In the genomic region with DNA sequence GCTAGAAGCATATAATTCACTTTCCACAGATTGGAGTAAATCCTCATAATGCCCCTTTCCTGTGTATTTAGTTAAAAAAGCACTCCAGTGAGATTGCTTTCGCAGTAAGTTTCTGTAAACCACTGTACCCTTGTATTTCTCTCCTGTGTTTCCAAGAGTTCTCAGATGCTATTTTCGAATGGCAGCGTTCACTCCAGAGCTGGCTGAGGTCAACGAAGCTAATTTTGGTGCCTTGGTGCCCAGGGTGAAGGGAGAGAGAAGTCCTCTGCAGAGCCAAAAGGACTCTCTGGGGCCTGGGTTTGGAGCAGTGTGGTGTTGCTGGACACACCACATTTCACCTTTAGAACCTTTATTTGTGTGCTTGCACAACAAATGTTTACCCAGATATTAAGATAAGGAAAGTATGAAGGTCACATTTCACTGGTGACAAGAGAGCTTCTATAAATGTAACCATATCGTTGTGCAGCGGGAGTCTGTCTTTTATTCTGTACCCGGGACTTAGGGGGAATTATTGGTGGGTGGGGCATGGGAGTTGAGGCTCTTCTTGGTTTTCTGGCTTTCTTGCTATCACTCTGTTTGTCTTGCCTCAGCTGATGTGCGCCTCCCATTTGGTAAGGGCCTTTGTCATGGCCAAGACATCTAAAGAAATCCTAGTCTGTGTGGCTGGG, we compare ENCODE assay signal across 1 cellular context.
TF ChIP-seq lines count a peak whose summit lies in the region.

No MANE protein-coding gene starts in this region.

TF ChIP-seq in HepG2, 621 proteins besides CTCF, POLR2A, EP300 and RAD21 (continued from another document and continues in another):
- TF ChIP-seq, protein P1, sequence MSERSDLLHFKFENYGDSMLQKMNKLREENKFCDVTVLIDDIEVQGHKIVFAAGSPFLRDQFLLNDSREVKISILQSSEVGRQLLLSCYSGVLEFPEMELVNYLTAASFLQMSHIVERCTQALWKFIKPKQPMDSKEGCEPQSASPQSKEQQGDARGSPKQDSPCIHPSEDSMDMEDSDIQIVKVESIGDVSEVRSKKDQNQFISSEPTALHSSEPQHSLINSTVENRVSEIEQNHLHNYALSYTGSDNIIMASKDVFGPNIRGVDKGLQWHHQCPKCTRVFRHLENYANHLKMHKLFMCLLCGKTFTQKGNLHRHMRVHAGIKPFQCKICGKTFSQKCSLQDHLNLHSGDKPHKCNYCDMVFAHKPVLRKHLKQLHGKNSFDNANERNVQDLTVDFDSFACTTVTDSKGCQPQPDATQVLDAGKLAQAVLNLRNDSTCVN (CRISPR knock-in tag; IDR thresholded peaks at IDR 0.05; ENCODE audit: borderline replicate concordance): no peak
- TF ChIP-seq ZFP41 (CRISPR knock-in tag; IDR thresholded peaks at IDR 0.05; ENCODE audit: borderline replicate concordance) (no peak), ARHGAP35 (CRISPR knock-in tag; IDR thresholded peaks at IDR 0.05; ENCODE audit: borderline replicate concordance) (no peak), ZNF274 (CRISPR knock-in tag; IDR thresholded peaks at IDR 0.05) (no peak), RFXAP (CRISPR knock-in tag; IDR thresholded peaks at IDR 0.05; ENCODE audit: borderline replicate concordance) (0 out of 2 replicates have a peak, but pooled peaks have one; percentile 16), SNAI1 (CRISPR knock-in tag; IDR thresholded peaks at IDR 0.05; ENCODE audit: borderline replicate concordance) (peak; percentile 69; the same call in 1 of the 2 replicates), SIX1 (CRISPR knock-in tag; IDR thresholded peaks at IDR 0.05; ENCODE audit: borderline replicate concordance) (peak; percentile 95), NR2F1 (CRISPR knock-in tag; IDR thresholded peaks at IDR 0.05) (peak; percentile 76 to 82; a peak in 3 of 4 replicates), ZNF607 (CRISPR knock-in tag; IDR thresholded peaks at IDR 0.05; ENCODE audit: borderline replicate concordance) (no peak; the same call in 1 of the 2 replicates), MYNN (CRISPR knock-in tag; IDR thresholded peaks at IDR 0.05; ENCODE audit: low read depth) (no peak), ZNF616 (CRISPR knock-in tag; IDR thresholded peaks at IDR 0.05; ENCODE audit: low read depth) (no peak), RELA (CRISPR knock-in tag; IDR thresholded peaks at IDR 0.05) (peak; percentile 20; the same call in 1 of the 2 replicates), ZNF432 (CRISPR knock-in tag; IDR thresholded peaks at IDR 0.05; ENCODE audit: borderline replicate concordance) (no peak), XBP1 (CRISPR knock-in tag; IDR thresholded peaks at IDR 0.05) (no peak), MAF1 (CRISPR knock-in tag; IDR thresholded peaks at IDR 0.05; ENCODE audit: borderline replicate concordance) (no peak), ZNF543 (CRISPR knock-in tag; IDR thresholded peaks at IDR 0.05) (peak; percentile 43; the same call in 1 of the 2 replicates), ZNF629 (CRISPR knock-in tag; conservative IDR thresholded peaks at IDR 0.05) (peak; percentile 50), CHD2 (IDR thresholded peaks at IDR 0.05; ENCODE audit: low read depth, low read length) (no peak), ZFP1 (CRISPR knock-in tag; IDR thresholded peaks at IDR 0.05) (peak; percentile 62; the same call in 1 of the 2 replicates), ZMYM3 (CRISPR knock-in tag; IDR thresholded peaks at IDR 0.05) (peak; percentile 67; the same call in 1 of the 2 replicates), KLF6 (CRISPR knock-in tag; IDR thresholded peaks at IDR 0.05) (peak; percentile 91), BRCA1 (CRISPR knock-in tag; IDR thresholded peaks at IDR 0.05) (peak; percentile 66; the same call in 1 of the 2 replicates), ZNF33A (CRISPR knock-in tag; IDR thresholded peaks at IDR 0.05; ENCODE audit: borderline replicate concordance) (no peak), NFKBIZ (CRISPR knock-in tag; IDR thresholded peaks at IDR 0.05) (peak; percentile 93), IKZF1 (IDR thresholded peaks at IDR 0.05) (no peak), HHEX (CRISPR knock-in tag; IDR thresholded peaks at IDR 0.05) (peak; percentile 32; the same call in 1 of the 2 replicates), TBX3 (IDR thresholded peaks at IDR 0.05; ENCODE audit: borderline replicate concordance) (peak; percentile 81; the same call in 1 of the 2 replicates), ZNF530 (CRISPR knock-in tag; IDR thresholded peaks at IDR 0.05; ENCODE audit: low read depth) (no peak), HMGA1 (CRISPR knock-in tag; conservative IDR thresholded peaks at IDR 0.05) (no peak), MATR3 (CRISPR knock-in tag; IDR thresholded peaks at IDR 0.05) (no peak), SSRP1 (CRISPR knock-in tag; IDR thresholded peaks at IDR 0.05) (no peak), POLR2AphosphoS5 (IDR thresholded peaks at IDR 0.05; ENCODE audit: low read depth, low read length) (peak; percentile 68), NRL (CRISPR knock-in tag; IDR thresholded peaks at IDR 0.05; ENCODE audit: borderline replicate concordance) (no peak)
- TF ChIP-seq, protein P2, sequence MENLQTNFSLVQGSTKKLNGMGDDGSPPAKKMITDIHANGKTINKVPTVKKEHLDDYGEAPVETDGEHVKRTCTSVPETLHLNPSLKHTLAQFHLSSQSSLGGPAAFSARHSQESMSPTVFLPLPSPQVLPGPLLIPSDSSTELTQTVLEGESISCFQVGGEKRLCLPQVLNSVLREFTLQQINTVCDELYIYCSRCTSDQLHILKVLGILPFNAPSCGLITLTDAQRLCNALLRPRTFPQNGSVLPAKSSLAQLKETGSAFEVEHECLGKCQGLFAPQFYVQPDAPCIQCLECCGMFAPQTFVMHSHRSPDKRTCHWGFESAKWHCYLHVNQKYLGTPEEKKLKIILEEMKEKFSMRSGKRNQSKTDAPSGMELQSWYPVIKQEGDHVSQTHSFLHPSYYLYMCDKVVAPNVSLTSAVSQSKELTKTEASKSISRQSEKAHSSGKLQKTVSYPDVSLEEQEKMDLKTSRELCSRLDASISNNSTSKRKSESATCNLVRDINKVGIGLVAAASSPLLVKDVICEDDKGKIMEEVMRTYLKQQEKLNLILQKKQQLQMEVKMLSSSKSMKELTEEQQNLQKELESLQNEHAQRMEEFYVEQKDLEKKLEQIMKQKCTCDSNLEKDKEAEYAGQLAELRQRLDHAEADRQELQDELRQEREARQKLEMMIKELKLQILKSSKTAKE (CRISPR knock-in tag; IDR thresholded peaks at IDR 0.05; ENCODE audit: borderline replicate concordance): peak; percentile 81
- TF ChIP-seq, protein P3, sequence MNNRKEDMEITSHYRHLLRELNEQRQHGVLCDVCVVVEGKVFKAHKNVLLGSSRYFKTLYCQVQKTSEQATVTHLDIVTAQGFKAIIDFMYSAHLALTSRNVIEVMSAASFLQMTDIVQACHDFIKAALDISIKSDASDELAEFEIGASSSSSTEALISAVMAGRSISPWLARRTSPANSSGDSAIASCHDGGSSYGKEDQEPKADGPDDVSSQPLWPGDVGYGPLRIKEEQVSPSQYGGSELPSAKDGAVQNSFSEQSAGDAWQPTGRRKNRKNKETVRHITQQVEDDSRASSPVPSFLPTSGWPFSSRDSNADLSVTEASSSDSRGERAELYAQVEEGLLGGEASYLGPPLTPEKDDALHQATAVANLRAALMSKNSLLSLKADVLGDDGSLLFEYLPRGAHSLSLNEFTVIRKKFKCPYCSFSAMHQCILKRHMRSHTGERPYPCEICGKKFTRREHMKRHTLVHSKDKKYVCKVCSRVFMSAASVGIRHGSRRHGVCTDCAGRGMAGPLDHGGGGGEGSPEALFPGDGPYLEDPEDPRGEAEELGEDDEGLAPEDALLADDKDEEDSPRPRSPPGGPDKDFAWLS (CRISPR knock-in tag; IDR thresholded peaks at IDR 0.05; ENCODE audit: borderline replicate concordance): no peak
- TF ChIP-seq, protein P4, sequence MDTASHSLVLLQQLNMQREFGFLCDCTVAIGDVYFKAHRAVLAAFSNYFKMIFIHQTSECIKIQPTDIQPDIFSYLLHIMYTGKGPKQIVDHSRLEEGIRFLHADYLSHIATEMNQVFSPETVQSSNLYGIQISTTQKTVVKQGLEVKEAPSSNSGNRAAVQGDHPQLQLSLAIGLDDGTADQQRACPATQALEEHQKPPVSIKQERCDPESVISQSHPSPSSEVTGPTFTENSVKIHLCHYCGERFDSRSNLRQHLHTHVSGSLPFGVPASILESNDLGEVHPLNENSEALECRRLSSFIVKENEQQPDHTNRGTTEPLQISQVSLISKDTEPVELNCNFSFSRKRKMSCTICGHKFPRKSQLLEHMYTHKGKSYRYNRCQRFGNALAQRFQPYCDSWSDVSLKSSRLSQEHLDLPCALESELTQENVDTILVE (CRISPR knock-in tag; IDR thresholded peaks at IDR 0.05): no peak; the same call in 1 of the 2 replicates
- TF ChIP-seq, protein P5, sequence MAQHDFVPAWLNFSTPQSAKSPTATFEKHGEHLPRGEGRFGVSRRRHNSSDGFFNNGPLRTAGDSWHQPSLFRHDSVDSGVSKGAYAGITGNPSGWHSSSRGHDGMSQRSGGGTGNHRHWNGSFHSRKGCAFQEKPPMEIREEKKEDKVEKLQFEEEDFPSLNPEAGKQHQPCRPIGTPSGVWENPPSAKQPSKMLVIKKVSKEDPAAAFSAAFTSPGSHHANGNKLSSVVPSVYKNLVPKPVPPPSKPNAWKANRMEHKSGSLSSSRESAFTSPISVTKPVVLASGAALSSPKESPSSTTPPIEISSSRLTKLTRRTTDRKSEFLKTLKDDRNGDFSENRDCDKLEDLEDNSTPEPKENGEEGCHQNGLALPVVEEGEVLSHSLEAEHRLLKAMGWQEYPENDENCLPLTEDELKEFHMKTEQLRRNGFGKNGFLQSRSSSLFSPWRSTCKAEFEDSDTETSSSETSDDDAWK (CRISPR knock-in tag; IDR thresholded peaks at IDR 0.05): no peak
- TF ChIP-seq, protein P6, sequence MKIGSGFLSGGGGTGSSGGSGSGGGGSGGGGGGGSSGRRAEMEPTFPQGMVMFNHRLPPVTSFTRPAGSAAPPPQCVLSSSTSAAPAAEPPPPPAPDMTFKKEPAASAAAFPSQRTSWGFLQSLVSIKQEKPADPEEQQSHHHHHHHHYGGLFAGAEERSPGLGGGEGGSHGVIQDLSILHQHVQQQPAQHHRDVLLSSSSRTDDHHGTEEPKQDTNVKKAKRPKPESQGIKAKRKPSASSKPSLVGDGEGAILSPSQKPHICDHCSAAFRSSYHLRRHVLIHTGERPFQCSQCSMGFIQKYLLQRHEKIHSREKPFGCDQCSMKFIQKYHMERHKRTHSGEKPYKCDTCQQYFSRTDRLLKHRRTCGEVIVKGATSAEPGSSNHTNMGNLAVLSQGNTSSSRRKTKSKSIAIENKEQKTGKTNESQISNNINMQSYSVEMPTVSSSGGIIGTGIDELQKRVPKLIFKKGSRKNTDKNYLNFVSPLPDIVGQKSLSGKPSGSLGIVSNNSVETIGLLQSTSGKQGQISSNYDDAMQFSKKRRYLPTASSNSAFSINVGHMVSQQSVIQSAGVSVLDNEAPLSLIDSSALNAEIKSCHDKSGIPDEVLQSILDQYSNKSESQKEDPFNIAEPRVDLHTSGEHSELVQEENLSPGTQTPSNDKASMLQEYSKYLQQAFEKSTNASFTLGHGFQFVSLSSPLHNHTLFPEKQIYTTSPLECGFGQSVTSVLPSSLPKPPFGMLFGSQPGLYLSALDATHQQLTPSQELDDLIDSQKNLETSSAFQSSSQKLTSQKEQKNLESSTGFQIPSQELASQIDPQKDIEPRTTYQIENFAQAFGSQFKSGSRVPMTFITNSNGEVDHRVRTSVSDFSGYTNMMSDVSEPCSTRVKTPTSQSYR (CRISPR knock-in tag; IDR thresholded peaks at IDR 0.05; ENCODE audit: borderline replicate concordance): peak; percentile 67; the same call in 1 of the 2 replicates
- TF ChIP-seq, protein P7, sequence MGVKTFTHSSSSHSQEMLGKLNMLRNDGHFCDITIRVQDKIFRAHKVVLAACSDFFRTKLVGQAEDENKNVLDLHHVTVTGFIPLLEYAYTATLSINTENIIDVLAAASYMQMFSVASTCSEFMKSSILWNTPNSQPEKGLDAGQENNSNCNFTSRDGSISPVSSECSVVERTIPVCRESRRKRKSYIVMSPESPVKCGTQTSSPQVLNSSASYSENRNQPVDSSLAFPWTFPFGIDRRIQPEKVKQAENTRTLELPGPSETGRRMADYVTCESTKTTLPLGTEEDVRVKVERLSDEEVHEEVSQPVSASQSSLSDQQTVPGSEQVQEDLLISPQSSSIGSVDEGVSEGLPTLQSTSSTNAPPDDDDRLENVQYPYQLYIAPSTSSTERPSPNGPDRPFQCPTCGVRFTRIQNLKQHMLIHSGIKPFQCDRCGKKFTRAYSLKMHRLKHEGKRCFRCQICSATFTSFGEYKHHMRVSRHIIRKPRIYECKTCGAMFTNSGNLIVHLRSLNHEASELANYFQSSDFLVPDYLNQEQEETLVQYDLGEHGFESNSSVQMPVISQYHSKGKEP (CRISPR knock-in tag; IDR thresholded peaks at IDR 0.05): no peak
- TF ChIP-seq, protein P8, sequence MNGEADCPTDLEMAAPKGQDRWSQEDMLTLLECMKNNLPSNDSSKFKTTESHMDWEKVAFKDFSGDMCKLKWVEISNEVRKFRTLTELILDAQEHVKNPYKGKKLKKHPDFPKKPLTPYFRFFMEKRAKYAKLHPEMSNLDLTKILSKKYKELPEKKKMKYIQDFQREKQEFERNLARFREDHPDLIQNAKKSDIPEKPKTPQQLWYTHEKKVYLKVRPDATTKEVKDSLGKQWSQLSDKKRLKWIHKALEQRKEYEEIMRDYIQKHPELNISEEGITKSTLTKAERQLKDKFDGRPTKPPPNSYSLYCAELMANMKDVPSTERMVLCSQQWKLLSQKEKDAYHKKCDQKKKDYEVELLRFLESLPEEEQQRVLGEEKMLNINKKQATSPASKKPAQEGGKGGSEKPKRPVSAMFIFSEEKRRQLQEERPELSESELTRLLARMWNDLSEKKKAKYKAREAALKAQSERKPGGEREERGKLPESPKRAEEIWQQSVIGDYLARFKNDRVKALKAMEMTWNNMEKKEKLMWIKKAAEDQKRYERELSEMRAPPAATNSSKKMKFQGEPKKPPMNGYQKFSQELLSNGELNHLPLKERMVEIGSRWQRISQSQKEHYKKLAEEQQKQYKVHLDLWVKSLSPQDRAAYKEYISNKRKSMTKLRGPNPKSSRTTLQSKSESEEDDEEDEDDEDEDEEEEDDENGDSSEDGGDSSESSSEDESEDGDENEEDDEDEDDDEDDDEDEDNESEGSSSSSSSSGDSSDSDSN (CRISPR knock-in tag; IDR thresholded peaks at IDR 0.05): peak; percentile 46; the same call in 1 of the 2 replicates
- TF ChIP-seq, protein P9, sequence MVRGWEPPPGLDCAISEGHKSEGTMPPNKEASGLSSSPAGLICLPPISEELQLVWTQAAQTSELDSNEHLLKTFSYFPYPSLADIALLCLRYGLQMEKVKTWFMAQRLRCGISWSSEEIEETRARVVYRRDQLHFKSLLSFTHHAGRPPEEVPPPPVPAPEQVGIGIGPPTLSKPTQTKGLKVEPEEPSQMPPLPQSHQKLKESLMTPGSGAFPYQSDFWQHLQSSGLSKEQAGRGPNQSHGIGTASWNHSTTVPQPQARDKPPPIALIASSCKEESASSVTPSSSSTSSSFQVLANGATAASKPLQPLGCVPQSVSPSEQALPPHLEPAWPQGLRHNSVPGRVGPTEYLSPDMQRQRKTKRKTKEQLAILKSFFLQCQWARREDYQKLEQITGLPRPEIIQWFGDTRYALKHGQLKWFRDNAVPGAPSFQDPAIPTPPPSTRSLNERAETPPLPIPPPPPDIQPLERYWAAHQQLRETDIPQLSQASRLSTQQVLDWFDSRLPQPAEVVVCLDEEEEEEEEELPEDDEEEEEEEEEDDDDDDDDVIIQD (CRISPR knock-in tag; IDR thresholded peaks at IDR 0.05; ENCODE audit: low read depth): peak; percentile 87; the same call in 1 of the 2 replicates
- TF ChIP-seq, protein P10, sequence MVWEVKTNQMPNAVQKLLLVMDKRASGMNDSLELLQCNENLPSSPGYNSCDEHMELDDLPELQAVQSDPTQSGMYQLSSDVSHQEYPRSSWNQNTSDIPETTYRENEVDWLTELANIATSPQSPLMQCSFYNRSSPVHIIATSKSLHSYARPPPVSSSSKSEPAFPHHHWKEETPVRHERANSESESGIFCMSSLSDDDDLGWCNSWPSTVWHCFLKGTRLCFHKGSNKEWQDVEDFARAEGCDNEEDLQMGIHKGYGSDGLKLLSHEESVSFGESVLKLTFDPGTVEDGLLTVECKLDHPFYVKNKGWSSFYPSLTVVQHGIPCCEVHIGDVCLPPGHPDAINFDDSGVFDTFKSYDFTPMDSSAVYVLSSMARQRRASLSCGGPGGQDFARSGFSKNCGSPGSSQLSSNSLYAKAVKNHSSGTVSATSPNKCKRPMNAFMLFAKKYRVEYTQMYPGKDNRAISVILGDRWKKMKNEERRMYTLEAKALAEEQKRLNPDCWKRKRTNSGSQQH (CRISPR knock-in tag; IDR thresholded peaks at IDR 0.05; ENCODE audit: low read depth): no peak
